8 cellular contexts compared by ENCODE assay signal in the genomic region with DNA sequence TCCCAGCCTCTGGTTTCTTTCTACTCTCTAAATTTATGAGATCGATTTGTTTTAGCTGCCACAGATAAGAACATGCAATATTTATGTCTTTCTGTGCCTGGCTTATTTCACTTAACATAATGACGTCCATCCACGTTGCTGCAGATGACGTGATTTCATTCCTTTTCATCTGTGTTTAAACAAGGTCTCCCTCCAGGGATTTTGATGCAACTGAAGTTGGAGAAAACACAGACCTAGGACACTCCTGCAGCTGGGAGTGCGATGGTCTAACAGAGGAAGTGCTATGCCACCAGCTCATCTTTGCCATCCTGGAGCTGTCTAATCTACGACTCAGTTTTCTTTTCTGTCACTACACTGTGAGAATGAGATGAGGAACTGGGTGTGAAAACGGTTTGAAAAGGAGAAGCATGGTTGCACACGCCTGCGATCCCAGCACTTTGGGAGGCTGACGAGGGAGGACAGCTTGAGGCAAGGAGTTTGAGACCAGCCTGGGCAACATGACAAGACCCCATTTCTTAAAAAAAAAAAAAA. TPM values are rescaled to one million over a fixed set of nuclear protein-coding genes. Genes with fewer than 3 reads are reported as not detected.
DNase-seq lines count a peak whose midpoint lies in the region; ATAC-seq, FAIRE-seq and TF ChIP-seq lines count a peak whose summit lies in the region.

No MANE protein-coding gene starts in this region.

- 36 to 40% methylated on average over 10 of the region's 10 CpGs for WGBS in pancreas, 2 donors

- peaks cover 11% of the 10 kb centered on the region for H3K36me3 Mint-ChIP-seq in central memory CD8-positive, alpha-beta T cell (ENCODE audit: insufficient read depth)

- ATAC-seq in central memory CD8-positive, alpha-beta T cell (replicated peaks; ENCODE audit: extremely low read depth, poor library complexity, severe bottlenecking), result no peak
- ATAC-seq in pancreas (no peak), HG02970 (IDR thresholded peaks at IDR 0.05; ENCODE audit: low FRiP score, unreplicated experiment) (no peak)

- H3K4me1 Mint-ChIP-seq in central memory CD8-positive, alpha-beta T cell, result peaks cover 28% of the 10 kb centered on the region

- no peaks in the 10 kb centered on the region for H3K27me3 Mint-ChIP-seq in central memory CD8-positive, alpha-beta T cell

- peaks cover 0 to 9% (median 0%) of the 10 kb centered on the region in 3 donors for H3K4me1 ChIP-seq in pancreas

- H3K4me3 ChIP-seq in NB4 (ENCODE audit: low read depth, low read length) (no peak overlapping the region), pancreas (peak overlapping the region in 1 of 4 donors; percentile 55)

- intact Hi-C loops in pancreas (cut with DNase I), result no loop called here

- H3K9me3 ChIP-seq in pancreas, result no peaks in the 10 kb centered on the region

- H3K4me3 Mint-ChIP-seq in central memory CD8-positive, alpha-beta T cell, result peak overlapping the region; percentile 62

- H3K27ac ChIP-seq in pancreas, result peak overlapping the region in 1 of 4 donors; percentile 85

- TF ChIP-seq POLR2A in NB4 (IDR thresholded peaks at IDR 0.05; ENCODE audit: extremely low read depth, insufficient read length), result no peak

- no peaks in the 10 kb centered on the region for H3K9me3 Mint-ChIP-seq in central memory CD8-positive, alpha-beta T cell

- no peaks in the 10 kb centered on the region for H3K27me3 ChIP-seq in pancreas

- peak; percentile 81 for FAIRE-seq in pancreas (lab: Jason Lieb, UNC)

- DNase-seq in DMS153 treated with DMSO at 0.1 percent for 48 hours (lab: John Stamatoyannopoulos, UW; ENCODE audit: unreplicated experiment) (peak; percentile 25), NB4 (ENCODE audit: low read depth) (peak; percentile 82), pancreas (peak in 1 of 6 donors; percentile 21), NCI-H2029 (lab: John Stamatoyannopoulos, UW) (no peak), UCSD-AML1 (lab: John Stamatoyannopoulos, UW; ENCODE audit: unreplicated experiment) (no peak), OCI-M2 (lab: John Stamatoyannopoulos, UW; ENCODE audit: unreplicated experiment) (no peak)
- DNase-seq in central memory CD8-positive, alpha-beta T cell (ENCODE audit: low spot score in 2 of 2), result no peak

- no peak for TF ChIP-seq CTCF in NB4 (IDR thresholded peaks at IDR 0.05; ENCODE audit: low read depth, low read length)
- TF ChIP-seq CTCF in pancreas (IDR thresholded peaks at IDR 0.05), result no peak

- no peaks in the 10 kb centered on the region for H3K36me3 ChIP-seq in pancreas

- H3K27ac Mint-ChIP-seq in central memory CD8-positive, alpha-beta T cell (ENCODE audit: low read depth), result peak overlapping the region; percentile 48

RNA-seq across cellular contexts. Expression of gene KCTD7, which starts 1.5 kb away (rescaled TPM):
- 1 to 10 TPM; 1.8 to 5.4 (median 2.5) TPM for total RNA-seq in pancreas
- 1 to 10 TPM; 2.2 to 4.9 TPM for polyA plus RNA-seq in pancreas

Comparison
In these comparisons a context has a peak if more than half of its experiments do, and no peak if none do; other contexts are left out.
1. DNase-seq: peak in DMS153 treated with DMSO at 0.1 percent for 48 hours (single experiment) and NB4 (single experiment); none in central memory CD8-positive, alpha-beta T cell (0 of 2), NCI-H2029 (single experiment), UCSD-AML1 (single experiment) and OCI-M2 (single experiment).